ENCODE assay signal across 10 cellular contexts in genomic region chr15:98568382-98569017, GRCh38.
DNase-seq lines count a peak whose midpoint lies in the region; ATAC-seq, FAIRE-seq and TF ChIP-seq lines count a peak whose summit lies in the region.
"Had no signal": no experiment of that assay in that cellular context is flagged by ENCODE, and none has a peak within 500 bp of the region (broad histone marks: within the 10 kb centered on the region; RNA-seq: fewer than 3 reads in every experiment).

No MANE protein-coding gene starts in this region.

- no TSS peak for BruUV-seq in HepG2 (replicated peaks; lab: Mats Ljungman, UMichigan)

- H3K27me3 ChIP-seq in HepG2 (ENCODE audit: control insufficient read depth in 1 of 2, insufficient read depth in 2 of 2, low read length in 2 of 2) (peaks cover 2 to 33% of the 10 kb centered on the region in 2 experiments; a peak in 3 of 5 replicates), right lobe of liver (no peaks in the 10 kb centered on the region), tibial nerve (peaks cover 0 to 5% of the 10 kb centered on the region in 2 donors), gastroesophageal sphincter (peaks cover 29% of the 10 kb centered on the region)
- H3K27me3 ChIP-seq: sigmoid colon had no signal

- no peak overlapping the region for H3K4me3 ChIP-seq in HepG2 (replicated peaks in 1 of 3; ENCODE audit: insufficient read depth in 1 of 3, low read depth in 2 of 3, low read length in 3 of 3)
- H3K4me3 ChIP-seq in right lobe of liver: no peak overlapping the region
- no peak overlapping the region for H3K4me3 ChIP-seq in fibroblast of pulmonary artery (replicated peaks; ENCODE audit: low read depth, low read length)
- H3K4me3 ChIP-seq in coronary artery: no peak overlapping the region
- H3K4me3 ChIP-seq in tibial nerve: no peak overlapping the region
- no peak overlapping the region for H3K4me3 ChIP-seq in gastroesophageal sphincter
- H3K4me3 ChIP-seq: sigmoid colon had no signal

- TF ChIP-seq CTCF in HepG2 (CRISPR knock-in tag; IDR thresholded peaks at IDR 0.05): no peak
- peak in 2 of 4 donors; percentile 18 to 21 for TF ChIP-seq CTCF in right lobe of liver (IDR thresholded peaks at IDR 0.05)
- peak; percentile 51 for TF ChIP-seq CTCF in fibroblast of pulmonary artery (IDR thresholded peaks at IDR 0.05; ENCODE audit: low read length, missing control alignments)
- TF ChIP-seq CTCF in coronary artery (IDR thresholded peaks at IDR 0.05): no peak
- no peak for TF ChIP-seq CTCF in tibial nerve (IDR thresholded peaks at IDR 0.05)
- TF ChIP-seq CTCF in gastroesophageal sphincter (IDR thresholded peaks at IDR 0.05): peak in 1 of 4 experiments; percentile 18

- CTCF ChIA-PET in HepG2 (lab: Yijun Ruan, JAX; ENCODE audit: low intra/inter-chr PET ratio, low total read pairs): no interaction called here

- in situ Hi-C loops in HepG2 (cut with HindIII; ENCODE audit: extremely low pct_ligation_motif_present, low pct_unique_long_range_greater_than_20kb) (no loop called here), SK-MEL-5 (cut with HindIII; ENCODE audit: low pct_unique_long_range_greater_than_20kb, low sequenced_read_pairs) (no loop called here)

- H4K20me1 ChIP-seq in HepG2 (ENCODE audit: insufficient read depth, low read length): no peaks in the 10 kb centered on the region

- H3K9me3 ChIP-seq in HepG2 (ENCODE audit: low read length) (no peaks in the 10 kb centered on the region), right lobe of liver (no peaks in the 10 kb centered on the region), tibial nerve (no peaks in the 10 kb centered on the region), gastroesophageal sphincter (peaks cover 0 to 9% (median 0%) of the 10 kb centered on the region in 3 donors)
- H3K9me3 ChIP-seq: sigmoid colon had no signal

- no peaks in the 10 kb centered on the region for H3K36me3 ChIP-seq in HepG2 (replicated peaks in 1 of 2; ENCODE audit: control insufficient read depth in 1 of 2, insufficient read depth in 2 of 2, low read length in 2 of 2)
- H3K36me3 ChIP-seq in right lobe of liver: no peaks in the 10 kb centered on the region
- H3K36me3 ChIP-seq in tibial nerve: no peaks in the 10 kb centered on the region
- H3K36me3 ChIP-seq in gastroesophageal sphincter: no peaks in the 10 kb centered on the region
- H3K36me3 ChIP-seq: sigmoid colon had no signal

- POLR2A ChIA-PET in HepG2 (lab: Yijun Ruan, JAX): no interaction called here

- no peak overlapping the region for H3K9ac ChIP-seq in HepG2 (ENCODE audit: insufficient read depth, low read depth, low read length)

- H3K4me1 ChIP-seq in HepG2 (ENCODE audit: insufficient read depth, low read length) (no peaks in the 10 kb centered on the region), right lobe of liver (no peaks in the 10 kb centered on the region), tibial nerve (no peaks in the 10 kb centered on the region), gastroesophageal sphincter (no peaks in the 10 kb centered on the region)

- FAIRE-seq in HepG2 (lab: Jason Lieb, UNC): no peak

- H3K4me2 ChIP-seq in HepG2 (ENCODE audit: low read depth, low read length): no peak overlapping the region

- ATAC-seq in HepG2 (no peak), right lobe of liver (no peak), GM21717 (IDR thresholded peaks at IDR 0.05; ENCODE audit: unreplicated experiment) (no peak), gastroesophageal sphincter (no peak)

- TF ChIP-seq POLR2A in HepG2 (IDR thresholded peaks at IDR 0.05; ENCODE audit: insufficient read depth in 1 of 2, low read depth in 2 of 2, low read length in 2 of 2) (no peak), right lobe of liver (IDR thresholded peaks at IDR 0.05) (no peak), tibial nerve (IDR thresholded peaks at IDR 0.05) (no peak), gastroesophageal sphincter (IDR thresholded peaks at IDR 0.05) (no peak)

- no peaks in the 10 kb centered on the region for H3K79me2 ChIP-seq in HepG2 (ENCODE audit: insufficient read depth, low read length)

- H2AFZ ChIP-seq in HepG2 (ENCODE audit: low read length): no peak overlapping the region

- intact Hi-C loops in HepG2 (cut with micrococcal nuclease; ENCODE audit: unreplicated experiment): no loop called here
- intact Hi-C loops in right lobe of liver (cut with DNase I): no loop called here

- TF ChIP-seq EP300 in HepG2 (IDR thresholded peaks at IDR 0.05; ENCODE audit: low read depth in 2 of 2, low read length in 2 of 2) (no peak), HepG2 (CRISPR knock-in tag; IDR thresholded peaks at IDR 0.05; ENCODE audit: borderline replicate concordance) (no peak), tibial nerve (IDR thresholded peaks at IDR 0.05) (no peak), gastroesophageal sphincter (IDR thresholded peaks at IDR 0.05) (no peak)

- 23% methylated on average over 3 of the region's 3 CpGs for WGBS in HepG2 (ENCODE audit: low lambda C conversion rate)
- WGBS in right lobe of liver (ENCODE audit: insufficient coverage, low coverage, low lambda C conversion rate, missing lambda C conversion rate): 37% methylated on average over 3 of the region's 3 CpGs
- 79 to 89% methylated on average over 3 of the region's 3 CpGs for WGBS in tibial nerve, 2 donors
- WGBS in gastroesophageal sphincter (ENCODE audit: low coverage in 1 of 2), 2 donors: 70 to 76% methylated on average over 3 of the region's 3 CpGs

- H3K27ac ChIP-seq in HepG2 (ENCODE audit: extremely low read length, insufficient read depth, low read length) (no peak overlapping the region), right lobe of liver (no peak overlapping the region), coronary artery (no peak overlapping the region), tibial nerve (no peak overlapping the region), gastroesophageal sphincter (no peak overlapping the region)
- H3K27ac ChIP-seq: sigmoid colon had no signal

- no peak for TF ChIP-seq RAD21 in HepG2 (CRISPR knock-in tag; IDR thresholded peaks at IDR 0.05)

- DNase-seq in HepG2 (ENCODE audit: low spot score): no peak
- DNase-seq in right lobe of liver: no peak
- DNase-seq in SK-MEL-5 (ENCODE audit: low read depth, low spot score): peak; percentile 37
- DNase-seq in fibroblast of pulmonary artery (ENCODE audit: low read depth): peak; percentile 18
- no peak for DNase-seq in coronary artery (ENCODE audit: low spot score)
- no peak for DNase-seq in tibial nerve (ENCODE audit: low spot score in 2 of 2)
- DNase-seq: sigmoid colon, T-helper 9 cell had no signal

TF ChIP-seq in HepG2, 621 proteins besides CTCF, POLR2A, EP300 and RAD21 (continues in another document):
- TF ChIP-seq MAFK (conservative IDR thresholded peaks at IDR 0.05 in 1 of 2, IDR thresholded peaks at IDR 0.05 in 1 of 2; ENCODE audit: low read length in 2 of 2) (no peak), ZNF232 (CRISPR knock-in tag; IDR thresholded peaks at IDR 0.05; ENCODE audit: borderline replicate concordance) (no peak), ZNF800 (CRISPR knock-in tag; IDR thresholded peaks at IDR 0.05) (no peak), ZNF652 (CRISPR knock-in tag; IDR thresholded peaks at IDR 0.05; ENCODE audit: borderline replicate concordance, low read depth) (no peak), KDM1A (CRISPR knock-in tag; IDR thresholded peaks at IDR 0.05) (no peak), ATF7 (IDR thresholded peaks at IDR 0.05) (peak; percentile 69), ATF7 (CRISPR knock-in tag; IDR thresholded peaks at IDR 0.05) (no peak), ATM (IDR thresholded peaks at IDR 0.05; ENCODE audit: borderline replicate concordance) (no peak), BRCA1 (CRISPR knock-in tag; IDR thresholded peaks at IDR 0.05) (no peak), ZNF18 (CRISPR knock-in tag; IDR thresholded peaks at IDR 0.05; ENCODE audit: insufficient replicate concordance) (no peak), SUZ12 (IDR thresholded peaks at IDR 0.05; ENCODE audit: low read depth, low read length) (no peak), STAG1 (CRISPR knock-in tag; IDR thresholded peaks at IDR 0.05) (peak; percentile 24; the same call in 1 of the 2 replicates), ZSCAN21 (CRISPR knock-in tag; IDR thresholded peaks at IDR 0.05; ENCODE audit: borderline replicate concordance) (no peak), GLMP (CRISPR knock-in tag; IDR thresholded peaks at IDR 0.05; ENCODE audit: borderline replicate concordance) (no peak), ZSCAN20 (CRISPR knock-in tag; IDR thresholded peaks at IDR 0.05; ENCODE audit: borderline replicate concordance) (no peak)

Comparison
In these comparisons a context has a peak if more than half of its experiments do, and no peak if none do; other contexts are left out.
1. DNase-seq: peak in SK-MEL-5 (single experiment) and fibroblast of pulmonary artery (single experiment); none in HepG2 (single experiment), right lobe of liver (0 of 3), coronary artery (single experiment) and tibial nerve (0 of 2).